13 cellular contexts compared by ENCODE assay signal in the genomic region with DNA sequence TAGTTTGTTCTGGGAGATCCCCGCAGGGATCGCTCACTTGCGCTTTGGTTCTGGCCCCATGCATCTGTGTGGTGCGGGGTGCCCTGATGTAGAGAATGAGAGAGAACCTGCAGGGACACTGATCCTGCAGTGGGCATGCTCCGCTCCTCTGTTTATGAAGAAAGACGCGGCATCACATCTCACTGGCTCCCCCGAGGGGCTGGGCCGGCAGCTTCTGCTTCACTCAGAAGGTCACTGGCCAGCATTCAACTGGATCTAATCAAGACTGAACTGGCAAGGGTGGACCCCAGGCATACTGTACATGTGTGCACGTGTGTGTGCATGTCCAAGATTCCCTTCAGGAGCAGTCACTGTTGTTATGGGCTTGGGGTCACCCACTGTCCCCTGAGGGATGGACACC.
DNase-seq lines count a peak whose midpoint lies in the region; ATAC-seq, FAIRE-seq and TF ChIP-seq lines count a peak whose summit lies in the region.
"Had no signal": no experiment of that assay in that cellular context is flagged by ENCODE, and none has a peak within 500 bp of the region (broad histone marks: within the 10 kb centered on the region; RNA-seq: fewer than 3 reads in every experiment).

No MANE protein-coding gene starts in this region.

- DNase-seq in HepG2 (ENCODE audit: low spot score) (no peak), right lobe of liver (no peak), kidney (peak; percentile 47), GM10266 (ENCODE audit: extremely low spot score) (no peak), mucosa of descending colon (no peak)
- DNase-seq in stimulated activated CD4-positive, alpha-beta T cell treated with anti-CD3 and anti-CD28 coated beads, Interleukin-12 subunit alpha, Interleukin-12 subunit beta, amount 100 ng/mL, for 4 hours = no peak
- DNase-seq: CD8-positive, alpha-beta memory T cell; Karpas-422; MM.1S; NCI-H1105 treated with DMSO at 0.1 percent for 48 hours; SK-N-SH had no signal

- TF ChIP-seq EP300 in HepG2 (IDR thresholded peaks at IDR 0.05; ENCODE audit: low read depth in 2 of 2, low read length in 2 of 2) (no peak), HepG2 (CRISPR knock-in tag; IDR thresholded peaks at IDR 0.05; ENCODE audit: borderline replicate concordance) (no peak)

- H2AFZ ChIP-seq in HepG2 (ENCODE audit: low read length) = no peak overlapping the region

- no peaks in the 10 kb centered on the region for H3K79me2 ChIP-seq in HepG2 (ENCODE audit: insufficient read depth, low read length)

- H3K4me2 ChIP-seq in HepG2 (ENCODE audit: low read depth, low read length) = no peak overlapping the region
- H3K4me2 ChIP-seq: SK-N-SH had no signal

- POLR2A ChIA-PET in HepG2 (lab: Yijun Ruan, JAX) = no interaction called here

- H3K4me1 ChIP-seq in HepG2 (ENCODE audit: insufficient read depth, low read length) = peaks cover 13% of the 10 kb centered on the region
- H3K4me1 ChIP-seq in right lobe of liver = no peaks in the 10 kb centered on the region
- peaks cover 0 to 7% of the 10 kb centered on the region in 2 donors for H3K4me1 ChIP-seq in kidney (ENCODE audit: control insufficient read depth in 1 of 2, insufficient read depth in 1 of 2, low read depth in 1 of 2, low read length in 2 of 2)
- H3K4me1 ChIP-seq in mucosa of descending colon (ENCODE audit: low read depth) = no peaks in the 10 kb centered on the region

- in situ Hi-C loops in HepG2 (cut with HindIII; ENCODE audit: extremely low pct_ligation_motif_present, low pct_unique_long_range_greater_than_20kb) = no loop called here

- H4K20me1 ChIP-seq in HepG2 (ENCODE audit: insufficient read depth, low read length) = no peaks in the 10 kb centered on the region

- H3K9me3 ChIP-seq in HepG2 (ENCODE audit: low read length) = no peaks in the 10 kb centered on the region
- no peaks in the 10 kb centered on the region for H3K9me3 ChIP-seq in right lobe of liver
- H3K9me3 ChIP-seq in kidney (ENCODE audit: control insufficient read depth in 1 of 2, low read length in 2 of 2) = no peaks in the 10 kb centered on the region
- no peaks in the 10 kb centered on the region for H3K9me3 ChIP-seq in mucosa of descending colon
- H3K9me3 ChIP-seq: SK-N-SH had no signal

- TF ChIP-seq POLR2A in HepG2 (IDR thresholded peaks at IDR 0.05; ENCODE audit: insufficient read depth in 1 of 2, low read depth in 2 of 2, low read length in 2 of 2) = no peak
- TF ChIP-seq POLR2A in right lobe of liver (IDR thresholded peaks at IDR 0.05) = no peak

- H3K27me3 ChIP-seq in HepG2 (ENCODE audit: control insufficient read depth in 1 of 2, insufficient read depth in 2 of 2, low read length in 2 of 2) (no peaks in the 10 kb centered on the region; a peak in 1 of 5 replicates), right lobe of liver (no peaks in the 10 kb centered on the region)

- H3K27ac ChIP-seq in HepG2 (ENCODE audit: extremely low read length, insufficient read depth, low read length) (no peak overlapping the region), right lobe of liver (no peak overlapping the region), angular gyrus (ENCODE audit: low read depth, low read length) (peak overlapping the region; percentile 63), kidney (ENCODE audit: low read depth in 2 of 2, low read length in 2 of 2) (no peak overlapping the region)

- ATAC-seq in HepG2 (no peak), right lobe of liver (no peak), mucosa of descending colon (no peak)
- ATAC-seq: HCT116 had no signal

- CTCF ChIA-PET in HepG2 (lab: Yijun Ruan, JAX; ENCODE audit: low intra/inter-chr PET ratio, low total read pairs) = no interaction called here

- H3K36me3 ChIP-seq in HepG2 (replicated peaks in 1 of 2; ENCODE audit: control insufficient read depth in 1 of 2, insufficient read depth in 2 of 2, low read length in 2 of 2) = no peaks in the 10 kb centered on the region
- no peaks in the 10 kb centered on the region for H3K36me3 ChIP-seq in right lobe of liver
- no peaks in the 10 kb centered on the region for H3K36me3 ChIP-seq in kidney (ENCODE audit: control insufficient read depth in 1 of 2, insufficient read depth in 2 of 2, low read length in 2 of 2)
- H3K36me3 ChIP-seq in mucosa of descending colon (ENCODE audit: low read depth) = no peaks in the 10 kb centered on the region

- H3K4me3 ChIP-seq in HepG2 (replicated peaks in 1 of 3; ENCODE audit: insufficient read depth in 1 of 3, low read depth in 2 of 3, low read length in 3 of 3) (no peak overlapping the region), right lobe of liver (no peak overlapping the region), kidney (ENCODE audit: low read length in 2 of 2) (no peak overlapping the region), mucosa of descending colon (no peak overlapping the region)

- no peak for TF ChIP-seq RAD21 in HepG2 (CRISPR knock-in tag; IDR thresholded peaks at IDR 0.05)

- intact Hi-C loops in HepG2 (cut with micrococcal nuclease; ENCODE audit: unreplicated experiment) = no loop called here
- intact Hi-C loops in right lobe of liver (cut with DNase I) = no loop called here
- intact Hi-C loops in kidney (cut with DNase I) = no loop called here
- intact Hi-C loops in mucosa of descending colon (cut with DNase I, micrococcal nuclease) = no loop called here

- no peak for TF ChIP-seq CTCF in HepG2 (CRISPR knock-in tag; IDR thresholded peaks at IDR 0.05)
- no peak for TF ChIP-seq CTCF in right lobe of liver (IDR thresholded peaks at IDR 0.05)
- TF ChIP-seq CTCF in kidney (IDR thresholded peaks at IDR 0.05; ENCODE audit: borderline replicate concordance, extremely low read depth, insufficient read depth) = no peak
- TF ChIP-seq CTCF in GM10266 (IDR thresholded peaks at IDR 0.05; ENCODE audit: control insufficient read depth, insufficient read depth, low read depth, missing control alignments) = no peak
- TF ChIP-seq CTCF in mucosa of descending colon (IDR thresholded peaks at IDR 0.05) = no peak

- H3K9ac ChIP-seq in HepG2 (ENCODE audit: insufficient read depth, low read depth, low read length) (no peak overlapping the region), kidney (ENCODE audit: low read length in 2 of 2) (no peak overlapping the region)
- H3K9ac ChIP-seq: SK-N-SH had no signal

- no peak for FAIRE-seq in HepG2 (lab: Jason Lieb, UNC)
- FAIRE-seq in kidney (lab: Jason Lieb, UNC) = no peak

- no TSS peak for BruUV-seq in HepG2 (replicated peaks; lab: Mats Ljungman, UMichigan)

- WGBS in HepG2 (ENCODE audit: low lambda C conversion rate) = 0% methylated on average over 1 of the region's 10 CpGs
- WGBS in right lobe of liver (ENCODE audit: insufficient coverage, low coverage, low lambda C conversion rate, missing lambda C conversion rate) = 100% methylated on average over 1 of the region's 10 CpGs

TF ChIP-seq in HepG2, 621 proteins besides CTCF, POLR2A, EP300 and RAD21:
- TF ChIP-seq, protein P1, sequence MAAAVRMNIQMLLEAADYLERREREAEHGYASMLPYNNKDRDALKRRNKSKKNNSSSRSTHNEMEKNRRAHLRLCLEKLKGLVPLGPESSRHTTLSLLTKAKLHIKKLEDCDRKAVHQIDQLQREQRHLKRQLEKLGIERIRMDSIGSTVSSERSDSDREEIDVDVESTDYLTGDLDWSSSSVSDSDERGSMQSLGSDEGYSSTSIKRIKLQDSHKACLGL (CRISPR knock-in tag; IDR thresholded peaks at IDR 0.05) = no peak
- TF ChIP-seq STAG1 (CRISPR knock-in tag; IDR thresholded peaks at IDR 0.05) (peak; percentile 12; the same call in 1 of the 2 replicates), CENPT (CRISPR knock-in tag; IDR thresholded peaks at IDR 0.05; ENCODE audit: low read depth) (no peak), ZNF136 (CRISPR knock-in tag; IDR thresholded peaks at IDR 0.05; ENCODE audit: low read depth) (no peak)
- TF ChIP-seq, protein P2, sequence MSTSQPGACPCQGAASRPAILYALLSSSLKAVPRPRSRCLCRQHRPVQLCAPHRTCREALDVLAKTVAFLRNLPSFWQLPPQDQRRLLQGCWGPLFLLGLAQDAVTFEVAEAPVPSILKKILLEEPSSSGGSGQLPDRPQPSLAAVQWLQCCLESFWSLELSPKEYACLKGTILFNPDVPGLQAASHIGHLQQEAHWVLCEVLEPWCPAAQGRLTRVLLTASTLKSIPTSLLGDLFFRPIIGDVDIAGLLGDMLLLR (CRISPR knock-in tag; IDR thresholded peaks at IDR 0.05) = no peak
